Comparison of ENCODE assay signal across 9 cellular contexts in the genomic region with DNA sequence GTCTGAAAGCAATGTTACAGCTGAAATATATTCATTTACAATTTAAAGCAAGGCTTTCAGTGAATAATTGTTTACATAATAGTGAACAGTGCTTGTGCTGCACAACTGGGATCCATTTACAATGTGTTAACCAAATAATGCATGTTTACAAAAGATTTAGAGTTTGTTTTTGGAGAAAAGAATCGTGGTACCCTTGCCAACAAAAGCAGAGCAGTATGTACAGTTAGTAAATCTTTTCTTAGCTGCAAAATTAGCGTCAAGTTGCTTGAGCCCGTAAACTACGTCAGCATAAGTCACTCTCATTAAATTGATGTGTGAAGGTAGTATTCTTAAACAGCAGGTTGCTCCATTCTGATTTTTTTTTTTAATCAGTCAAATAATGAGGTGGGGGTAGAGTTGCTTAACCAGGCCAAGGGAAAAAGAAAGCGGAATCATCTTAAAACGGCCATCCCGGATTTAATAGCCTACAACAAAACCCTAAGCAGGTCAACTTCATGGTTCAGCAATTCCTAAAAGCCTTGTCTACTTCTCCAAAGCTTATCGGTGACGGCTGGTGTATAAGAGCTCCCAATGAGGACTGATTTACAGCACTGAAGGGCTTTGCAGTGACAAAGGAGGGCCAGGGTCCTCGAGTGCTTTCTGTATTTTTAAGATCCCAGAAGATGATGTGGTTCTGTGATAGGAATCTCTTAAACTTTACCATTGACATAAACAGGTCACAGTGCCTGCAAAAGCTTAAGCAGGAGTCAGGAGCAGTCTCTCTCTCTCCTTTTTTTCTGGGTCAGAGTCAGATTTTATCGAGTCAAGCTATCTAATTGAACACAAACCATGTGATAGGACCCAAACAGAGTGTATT.
DNase-seq lines count a peak whose midpoint lies in the region; ATAC-seq lines count a peak whose summit lies in the region.
"Had no signal": no experiment of that assay in that cellular context is flagged by ENCODE, and none has a peak within 500 bp of the region (broad histone marks: within the 10 kb centered on the region; RNA-seq: fewer than 3 reads in every experiment).

No MANE protein-coding gene starts in this region.

- DNase-seq in DMS153 treated with DMSO at 0.1 percent for 48 hours (lab: John Stamatoyannopoulos, UW; ENCODE audit: unreplicated experiment), result peak; percentile 61
- peak; percentile 68 for DNase-seq in NCI-H2196 treated with DMSO at 0.1 percent for 48 hours (lab: John Stamatoyannopoulos, UW; ENCODE audit: unreplicated experiment)
- DNase-seq in caudate nucleus (lab: John Stamatoyannopoulos, UW), result peak in 2 of 61 donors; percentile 10 to 17
- peak; percentile 18 for DNase-seq in myocyte (ENCODE audit: low read depth)
- no peak for DNase-seq in stimulated activated CD4-positive, alpha-beta T cell treated with anti-CD3 and anti-CD28 coated beads, Interleukin-12 subunit alpha, Interleukin-12 subunit beta, amount 100 ng/mL, for 4 hours
- DNase-seq in stimulated activated naive CD4-positive, alpha-beta T cell treated with Interleukin-2 at 50 U/mL for 16 hours (lab: John Stamatoyannopoulos, UW), result no peak
- DNase-seq in AG08395 (ENCODE audit: low spot score), result no peak
- DNase-seq: activated naive CD8-positive, alpha-beta T cell treated with anti-CD3 and anti-CD28 coated beads, Interleukin-2, amount 10 ng/mL, durations not matched to agents 7 days and 5 days had no signal

- ATAC-seq in HG03354 (IDR thresholded peaks at IDR 0.05; ENCODE audit: poor library complexity, severe bottlenecking, unreplicated experiment), result no peak

- peak overlapping the region; percentile 86 for H3K27ac ChIP-seq in caudate nucleus (ENCODE audit: low read depth, low read length)

Comparison
In these comparisons a context has a peak if more than half of its experiments do, and no peak if none do; other contexts are left out.
1. DNase-seq: peak in DMS153 treated with DMSO at 0.1 percent for 48 hours (single experiment), NCI-H2196 treated with DMSO at 0.1 percent for 48 hours (single experiment) and myocyte (single experiment); none in stimulated activated CD4-positive, alpha-beta T cell treated with anti-CD3 and anti-CD28 coated beads, Interleukin-12 subunit alpha, Interleukin-12 subunit beta, amount 100 ng/mL, for 4 hours (single experiment), stimulated activated naive CD4-positive, alpha-beta T cell treated with Interleukin-2 at 50 U/mL for 16 hours (single experiment) and AG08395 (single experiment).